In the genomic region with DNA sequence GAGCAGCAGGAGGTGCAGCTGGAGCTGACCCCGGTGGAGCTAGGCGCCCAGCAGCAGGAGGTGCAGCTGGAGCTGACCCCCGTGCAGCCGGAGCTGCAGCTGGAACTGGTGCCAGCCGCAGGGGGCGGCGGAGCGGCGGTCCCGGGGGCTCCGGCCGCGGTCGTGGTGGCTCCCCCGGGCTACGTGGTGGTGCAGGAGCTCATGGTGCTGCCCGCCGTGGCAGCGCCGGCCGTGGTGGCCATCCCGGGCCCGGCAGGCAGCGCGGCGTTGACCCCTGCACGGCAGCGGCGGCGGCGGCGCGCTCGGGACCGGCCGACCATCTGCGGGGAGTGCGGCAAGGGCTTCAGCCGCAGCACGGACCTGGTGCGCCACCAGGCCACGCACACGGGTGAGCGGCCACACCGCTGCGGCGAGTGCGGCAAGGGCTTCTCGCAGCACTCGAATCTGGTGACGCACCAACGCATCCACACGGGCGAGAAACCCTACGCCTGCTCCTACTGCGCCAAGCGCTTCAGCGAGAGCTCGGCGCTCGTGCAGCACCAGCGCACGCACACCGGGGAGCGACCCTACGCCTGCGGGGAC, we compare ENCODE assay signal across 25 cellular contexts. TPM values are rescaled to one million over a fixed set of nuclear protein-coding genes. Genes with fewer than 3 reads are reported as not detected.
A peak's percentile ranks its signal among the peaks of the same experiment; 100 is the strongest.
DNase-seq lines count a peak whose midpoint lies in the region; ATAC-seq, FAIRE-seq and TF ChIP-seq lines count a peak whose summit lies in the region.
"Had no signal": no experiment of that assay in that cellular context is flagged by ENCODE, and none has a peak within 500 bp of the region (broad histone marks: within the 10 kb centered on the region; RNA-seq: fewer than 3 reads in every experiment).

No MANE protein-coding gene starts in this region.

- no peaks in the 10 kb centered on the region for H3K9me3 Mint-ChIP-seq in stimulated activated naive CD8-positive, alpha-beta T cell treated with anti-CD3 and anti-CD28 coated beads, Interleukin-15, amount 100 ng/mL, for 72 hours
- no peaks in the 10 kb centered on the region for H3K9me3 Mint-ChIP-seq in central memory CD8-positive, alpha-beta T cell
- H3K9me3 Mint-ChIP-seq: CD4-positive, alpha-beta memory T cell; CD4-positive, CD25-positive, alpha-beta regulatory T cell; CD8-positive, alpha-beta memory T cell had no signal

- H3K9me3 ChIP-seq in neutrophil (no peaks in the 10 kb centered on the region), testis (no peaks in the 10 kb centered on the region)
- H3K9me3 ChIP-seq: A549, BE2C, BLaER1 had no signal

- 73% methylated on average over 49 of the region's 67 CpGs; no CpG with 5 or more reads in 1 of the 2 donors for WGBS in testis, 2 donors

- peak; percentile 44 for ATAC-seq in stimulated activated naive CD8-positive, alpha-beta T cell treated with anti-CD3 and anti-CD28 coated beads, Interleukin-15, amount 100 ng/mL, for 72 hours
- no peak for ATAC-seq in stimulated activated naive CD8-positive, alpha-beta T cell treated with anti-CD3 and anti-CD28 coated beads, Interleukin-15, Interleukin-2, amounts not matched to agents 100 U/mL and 50 U/mL, for 24 hours
- no peak for ATAC-seq in central memory CD8-positive, alpha-beta T cell (replicated peaks; ENCODE audit: extremely low read depth, poor library complexity, severe bottlenecking)
- no peak for ATAC-seq in GM21515 (IDR thresholded peaks at IDR 0.05; ENCODE audit: unreplicated experiment)
- ATAC-seq: A549 had no signal

- no peak for DNase-seq in stimulated activated naive CD8-positive, alpha-beta T cell treated with anti-CD3 and anti-CD28 coated beads, Interleukin-15, amount 100 ng/mL, for 72 hours
- DNase-seq in stimulated activated naive CD8-positive, alpha-beta T cell treated with anti-CD3 and anti-CD28 coated beads, Interleukin-15, Interleukin-2, amounts not matched to agents 100 U/mL and 50 U/mL, for 24 hours, result no peak
- DNase-seq in central memory CD8-positive, alpha-beta T cell (ENCODE audit: low spot score in 2 of 2), result no peak
- no peak for DNase-seq in testis
- DNase-seq in G401 (ENCODE audit: low spot score), result no peak
- DNase-seq in HTR-8/SVneo (ENCODE audit: insufficient read length, low spot score), result no peak
- DNase-seq: AML-193; BE2C; C1 segment of cervical spinal cord; CD4-positive, alpha-beta memory T cell; CD4-positive, CD25-positive, alpha-beta regulatory T cell; CD8-positive, alpha-beta memory T cell; COR-L47; DMS 273 treated with DMSO at 0.1 percent for 48 hours; DMS153; DMS79 treated with DMSO at 0.1 percent for 48 hours; GF-D8 had no signal

- H3K4me1 ChIP-seq in neutrophil (ENCODE audit: control insufficient read depth in 1 of 2, insufficient read depth in 1 of 2, low read depth in 1 of 2, low read length in 1 of 2), result peaks cover 13 to 16% of the 10 kb centered on the region in 2 experiments
- H3K4me1 ChIP-seq in testis, result no peaks in the 10 kb centered on the region
- H3K4me1 ChIP-seq: A549, BE2C had no signal

- intact Hi-C loops in testis (cut with DNase I; ENCODE audit: low total_unique reads), result no loop called here

- TF ChIP-seq CTCF in neutrophil (IDR thresholded peaks at IDR 0.05), result no peak
- TF ChIP-seq CTCF in testis (IDR thresholded peaks at IDR 0.05), result no peak

- H3K4me3 Mint-ChIP-seq in stimulated activated naive CD8-positive, alpha-beta T cell treated with anti-CD3 and anti-CD28 coated beads, Interleukin-15, amount 100 ng/mL, for 72 hours, result no peak overlapping the region
- peak overlapping the region; percentile 70 for H3K4me3 Mint-ChIP-seq in central memory CD8-positive, alpha-beta T cell

- in situ Hi-C loops in G401 (cut with HindIII; ENCODE audit: low sequenced_read_pairs), result no loop called here

- no peaks in the 10 kb centered on the region for H3K36me3 ChIP-seq in neutrophil
- H3K36me3 ChIP-seq in testis (ENCODE audit: low read depth, missing control alignments), result no peaks in the 10 kb centered on the region
- H3K36me3 ChIP-seq: BE2C, BLaER1 had no signal

- H3K4me1 Mint-ChIP-seq in stimulated activated naive CD8-positive, alpha-beta T cell treated with anti-CD3 and anti-CD28 coated beads, Interleukin-15, amount 100 ng/mL, for 72 hours, result peaks cover 62% of the 10 kb centered on the region
- peaks cover 54% of the 10 kb centered on the region for H3K4me1 Mint-ChIP-seq in central memory CD8-positive, alpha-beta T cell

- TF ChIP-seq POLR2A in testis (IDR thresholded peaks at IDR 0.05), result no peak

- no peak overlapping the region for H3K4me3 ChIP-seq in neutrophil (ENCODE audit: low read depth in 1 of 2, low read length in 1 of 2)
- peak overlapping the region; percentile 15 to 31 for H3K4me3 ChIP-seq in testis
- H3K4me3 ChIP-seq: A549, BLaER1 had no signal

- peaks cover 3% of the 10 kb centered on the region for H3K36me3 Mint-ChIP-seq in central memory CD8-positive, alpha-beta T cell (ENCODE audit: insufficient read depth)
- H3K36me3 Mint-ChIP-seq: CD14-positive monocyte had no signal

- FAIRE-seq in HTR-8/SVneo (lab: Jason Lieb, UNC), result no peak
- FAIRE-seq: A549, G401.6, GM19239 had no signal

- H3K27ac Mint-ChIP-seq in stimulated activated naive CD8-positive, alpha-beta T cell treated with anti-CD3 and anti-CD28 coated beads, Interleukin-15, amount 100 ng/mL, for 72 hours, result no peak overlapping the region
- no peak overlapping the region for H3K27ac Mint-ChIP-seq in central memory CD8-positive, alpha-beta T cell (ENCODE audit: low read depth)
- H3K27ac Mint-ChIP-seq: CD14-positive monocyte had no signal

- H3K27me3 ChIP-seq in neutrophil, result peaks cover 15% of the 10 kb centered on the region
- H3K27me3 ChIP-seq in testis, result no peaks in the 10 kb centered on the region
- H3K27me3 ChIP-seq: BE2C had no signal

- H3K27me3 Mint-ChIP-seq in stimulated activated naive CD8-positive, alpha-beta T cell treated with anti-CD3 and anti-CD28 coated beads, Interleukin-15, amount 100 ng/mL, for 72 hours, result no peaks in the 10 kb centered on the region
- no peaks in the 10 kb centered on the region for H3K27me3 Mint-ChIP-seq in central memory CD8-positive, alpha-beta T cell
- H3K27me3 Mint-ChIP-seq: CD4-positive, alpha-beta memory T cell had no signal

- H3K27ac ChIP-seq in neutrophil (peak overlapping the region; percentile 42), testis (no peak overlapping the region)
- H3K27ac ChIP-seq: 22Rv1, A549, BLaER1 had no signal

RNA-seq across cellular contexts. Expression of gene ZNF853, which starts 6.8 kb away (rescaled TPM):
- total RNA-seq in testis, result 1 to 10 TPM; 8.7 to 8.8 TPM
- 9.4 TPM for polyA plus RNA-seq in testis (ENCODE audit: insufficient read depth, low read depth, low replicate concordance)
- 12.1 and 16.6 TPM in 2 replicates for total RNA-seq in G401 (2014; rRNA removed; shearing (Covaris generic))
- polyA plus RNA-seq: CD14-positive monocyte had no signal

RNA-seq across cellular contexts. Expression of gene ZNF316, which starts 14.9 kb away (rescaled TPM):
- 10 to 100 TPM; 46.6 to 50.9 TPM for total RNA-seq in testis
- polyA plus RNA-seq in testis (ENCODE audit: insufficient read depth, low read depth, low replicate concordance), result 22.7 TPM
- 15.3 and 20.2 TPM in 2 replicates for total RNA-seq in G401 (2014; rRNA removed; shearing (Covaris generic))

RNA-seq across cellular contexts. Expression of gene INTS15, which starts 32.4 kb away (rescaled TPM):
- 10 to 100 TPM; 31.5 to 41.5 TPM for total RNA-seq in testis
- polyA plus RNA-seq in testis (ENCODE audit: insufficient read depth, low read depth, low replicate concordance), result 23.6 TPM
- 24.5 and 33.1 TPM in 2 replicates for total RNA-seq in G401 (2014; rRNA removed; shearing (Covaris generic))

RNA-seq across cellular contexts. Expression of gene ZDHHC4, which starts 45.0 kb away (rescaled TPM):
- 10 to 100 TPM; 59.4 to 75.8 TPM for total RNA-seq in testis
- polyA plus RNA-seq in testis (ENCODE audit: insufficient read depth, low read depth, low replicate concordance), result 77.7 TPM
- total RNA-seq in G401 (2014; rRNA removed; shearing (Covaris generic)), result 65.5 and 66.3 TPM in 2 replicates

Comparison
In these comparisons a context has a peak if more than half of its experiments do, and no peak if none do; other contexts are left out.
1. H3K4me3 ChIP-seq: peak in testis (2 of 2); none in neutrophil (0 of 2).